1 cellular context compared by ENCODE assay signal in genomic region chr6:84089081-84089480, GRCh38.
TF ChIP-seq lines count a peak whose summit lies in the region.

No MANE protein-coding gene starts in this region.

TF ChIP-seq in H1, 55 proteins besides CTCF, POLR2A, EP300 and RAD21:
- TF ChIP-seq, protein P1, sequence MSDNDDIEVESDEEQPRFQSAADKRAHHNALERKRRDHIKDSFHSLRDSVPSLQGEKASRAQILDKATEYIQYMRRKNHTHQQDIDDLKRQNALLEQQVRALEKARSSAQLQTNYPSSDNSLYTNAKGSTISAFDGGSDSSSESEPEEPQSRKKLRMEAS (IDR thresholded peaks at IDR 0.05): no peak
- TF ChIP-seq CHD7 (IDR thresholded peaks at IDR 0.05; ENCODE audit: insufficient replicate concordance, low read length) (no peak), TAF1 (IDR thresholded peaks at IDR 0.05; ENCODE audit: low read depth, low read length) (no peak), SIRT6 (IDR thresholded peaks at IDR 0.05; ENCODE audit: low read length) (no peak), KDM4A (IDR thresholded peaks at IDR 0.05; ENCODE audit: low read depth, low read length, severe bottlenecking) (no peak), SIX5 (IDR thresholded peaks at IDR 0.05; ENCODE audit: low read depth, low read length) (no peak), SUZ12 (IDR thresholded peaks at IDR 0.05; ENCODE audit: low read length) (no peak), KDM5A (IDR thresholded peaks at IDR 0.05; ENCODE audit: low read length) (no peak), CHD2 (IDR thresholded peaks at IDR 0.05; ENCODE audit: low read length) (no peak), TAF7 (optimal IDR thresholded peaks at IDR 0.05; ENCODE audit: borderline replicate concordance, low read depth, low read length) (no peak), CEBPB (IDR thresholded peaks at IDR 0.05; ENCODE audit: low read depth, low read length) (no peak), EGR1 (IDR thresholded peaks at IDR 0.05; ENCODE audit: borderline replicate concordance, low read depth, low read length) (no peak), GABPA (IDR thresholded peaks at IDR 0.05; ENCODE audit: borderline replicate concordance, insufficient read depth, low read length) (no peak), CBX8 (IDR thresholded peaks at IDR 0.05; ENCODE audit: borderline replicate concordance, low read depth, low read length) (no peak), CBX5 (IDR thresholded peaks at IDR 0.05; ENCODE audit: low read depth, low read length) (no peak), SAP30 (IDR thresholded peaks at IDR 0.05; ENCODE audit: insufficient read depth, insufficient replicate concordance, low read length) (no peak), SIN3A (conservative IDR thresholded peaks at IDR 0.05 in 1 of 2, IDR thresholded peaks at IDR 0.05 in 1 of 2; ENCODE audit: low read depth in 1 of 2, low read length in 2 of 2) (no peak)
- TF ChIP-seq, protein P2, sequence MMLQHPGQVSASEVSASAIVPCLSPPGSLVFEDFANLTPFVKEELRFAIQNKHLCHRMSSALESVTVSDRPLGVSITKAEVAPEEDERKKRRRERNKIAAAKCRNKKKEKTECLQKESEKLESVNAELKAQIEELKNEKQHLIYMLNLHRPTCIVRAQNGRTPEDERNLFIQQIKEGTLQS (IDR thresholded peaks at IDR 0.05; ENCODE audit: insufficient read depth, low read depth, low read length): no peak
TF ChIP-seq in H1: peak in this region for 0.
